ENCODE assay signal across 18 cellular contexts in genomic region chr4:4320951-4321714, GRCh38.
"Had no signal": no experiment of that assay in that cellular context is flagged by ENCODE, and none has a peak within 500 bp of the region (broad histone marks: within the 10 kb centered on the region; RNA-seq: fewer than 3 reads in every experiment).

No MANE protein-coding gene starts in this region.

- ATAC-seq: activated CD8-positive, alpha-beta T cell treated with anti-CD3 and anti-CD28 coated beads, Interleukin-2, amount 10 ng/mL, durations not matched to agents 7 days and 5 days; activated naive CD4-positive, alpha-beta T cell treated with anti-CD3 and anti-CD28 coated beads, Interleukin-2, amount 50 U/mL, for 72 hours; foreskin keratinocyte; natural killer cell treated with Interleukin-12 subunit alpha and Interleukin-12 subunit beta and Interleukin-15 and Interleukin-18, amount 100 ng/mL, for 72 hours; SK-N-SH treated with all-trans-retinoic acid at 6 μM for 48 hours had no signal

- H3K27ac Mint-ChIP-seq: activated CD4-positive, alpha-beta T cell treated with anti-CD3 and anti-CD28 coated beads, Interleukin-2, amount 10 ng/mL, durations not matched to agents 7 days and 5 days; activated CD8-positive, alpha-beta T cell treated with anti-CD3 and anti-CD28 coated beads, Interleukin-2, amount 10 ng/mL, durations not matched to agents 7 days and 5 days; activated naive CD4-positive, alpha-beta T cell treated with anti-CD3 and anti-CD28 coated beads, Interleukin-2, amount 50 U/mL, for 72 hours; activated T-helper 1 cell treated with anti-CD3 and anti-CD28 coated beads, Interleukin-12 subunit alpha, Interleukin-12 subunit beta, Interleukin-2, Interleukin-4 antibody, amounts not matched to agents 30 ng/mL and 10 ng/mL and 1 ng/mL, durations not matched to agents 14 hours and 24 hours and 36 hours; immature natural killer cell; natural killer cell treated with Interleukin-12 subunit alpha and Interleukin-12 subunit beta and Interleukin-15 and Interleukin-18, amount 100 ng/mL, for 72 hours had no signal

- H3K9me3 Mint-ChIP-seq: activated CD4-positive, alpha-beta T cell treated with anti-CD3 and anti-CD28 coated beads, Interleukin-2, amount 10 ng/mL, durations not matched to agents 7 days and 5 days; activated naive CD4-positive, alpha-beta T cell treated with anti-CD3 and anti-CD28 coated beads, Interleukin-2, amount 50 U/mL, for 72 hours; activated T-helper 1 cell treated with anti-CD3 and anti-CD28 coated beads, Interleukin-12 subunit alpha, Interleukin-12 subunit beta, Interleukin-2, Interleukin-4 antibody, amounts not matched to agents 30 ng/mL and 10 ng/mL and 1 ng/mL, durations not matched to agents 14 hours and 24 hours and 36 hours; immature natural killer cell; natural killer cell treated with Interleukin-12 subunit alpha and Interleukin-12 subunit beta and Interleukin-15 and Interleukin-18, amount 100 ng/mL, for 72 hours had no signal

- H3K27me3 ChIP-seq: foreskin keratinocyte, hepatocyte, neutrophil, upper lobe of left lung had no signal

- DNase-seq: activated CD4-positive, alpha-beta T cell treated with anti-CD3 and anti-CD28 coated beads, Interleukin-2, amount 10 ng/mL, durations not matched to agents 7 days and 5 days; activated CD8-positive, alpha-beta T cell treated with anti-CD3 and anti-CD28 coated beads, Interleukin-2, amount 10 ng/mL, durations not matched to agents 7 days and 5 days; erythroblast; foreskin keratinocyte; immature natural killer cell; left ventricle myocardium inferior; mammary epithelial cell; stimulated activated CD4-positive, alpha-beta T cell treated with anti-CD3 and anti-CD28 coated beads, Interleukin-4, amount 100 ng/mL, for 24 hours; stimulated activated naive CD4-positive, alpha-beta T cell treated with Interleukin-2 at 50 U/mL for 16 hours had no signal

- H3K36me3 Mint-ChIP-seq: natural killer cell treated with Interleukin-12 subunit alpha and Interleukin-12 subunit beta and Interleukin-15 and Interleukin-18, amount 100 ng/mL, for 72 hours had no signal

- H3K4me1 ChIP-seq: foreskin keratinocyte, parathyroid adenoma, upper lobe of left lung had no signal

- H3K4me1 Mint-ChIP-seq: activated CD4-positive, alpha-beta T cell treated with anti-CD3 and anti-CD28 coated beads, Interleukin-2, amount 10 ng/mL, durations not matched to agents 7 days and 5 days; immature natural killer cell had no signal

- H3K27me3 Mint-ChIP-seq: activated CD4-positive, alpha-beta T cell treated with anti-CD3 and anti-CD28 coated beads, Interleukin-2, amount 10 ng/mL, durations not matched to agents 7 days and 5 days; natural killer cell treated with Interleukin-12 subunit alpha and Interleukin-12 subunit beta and Interleukin-15 and Interleukin-18, amount 100 ng/mL, for 72 hours had no signal

- H3K9me3 ChIP-seq: left ventricle myocardium inferior, neutrophil, upper lobe of left lung had no signal

- H3K9ac ChIP-seq: parathyroid adenoma had no signal

- H3K27ac ChIP-seq: coronary artery, foreskin keratinocyte, hepatocyte, left ventricle myocardium inferior, neutrophil, parathyroid adenoma, upper lobe of left lung had no signal

- H3K4me3 Mint-ChIP-seq: activated CD4-positive, alpha-beta T cell treated with anti-CD3 and anti-CD28 coated beads, Interleukin-2, amount 10 ng/mL, durations not matched to agents 7 days and 5 days; activated CD8-positive, alpha-beta T cell treated with anti-CD3 and anti-CD28 coated beads, Interleukin-2, amount 10 ng/mL, durations not matched to agents 7 days and 5 days; activated T-helper 1 cell treated with anti-CD3 and anti-CD28 coated beads, Interleukin-12 subunit alpha, Interleukin-12 subunit beta, Interleukin-2, Interleukin-4 antibody, amounts not matched to agents 30 ng/mL and 10 ng/mL and 1 ng/mL, durations not matched to agents 14 hours and 24 hours and 36 hours; immature natural killer cell; natural killer cell treated with Interleukin-12 subunit alpha and Interleukin-12 subunit beta and Interleukin-15 and Interleukin-18, amount 100 ng/mL, for 72 hours had no signal

- H3K4me3 ChIP-seq: coronary artery, hepatocyte, left ventricle myocardium inferior, upper lobe of left lung had no signal
